ENCODE assay signal across 8 cellular contexts in the genomic region with DNA sequence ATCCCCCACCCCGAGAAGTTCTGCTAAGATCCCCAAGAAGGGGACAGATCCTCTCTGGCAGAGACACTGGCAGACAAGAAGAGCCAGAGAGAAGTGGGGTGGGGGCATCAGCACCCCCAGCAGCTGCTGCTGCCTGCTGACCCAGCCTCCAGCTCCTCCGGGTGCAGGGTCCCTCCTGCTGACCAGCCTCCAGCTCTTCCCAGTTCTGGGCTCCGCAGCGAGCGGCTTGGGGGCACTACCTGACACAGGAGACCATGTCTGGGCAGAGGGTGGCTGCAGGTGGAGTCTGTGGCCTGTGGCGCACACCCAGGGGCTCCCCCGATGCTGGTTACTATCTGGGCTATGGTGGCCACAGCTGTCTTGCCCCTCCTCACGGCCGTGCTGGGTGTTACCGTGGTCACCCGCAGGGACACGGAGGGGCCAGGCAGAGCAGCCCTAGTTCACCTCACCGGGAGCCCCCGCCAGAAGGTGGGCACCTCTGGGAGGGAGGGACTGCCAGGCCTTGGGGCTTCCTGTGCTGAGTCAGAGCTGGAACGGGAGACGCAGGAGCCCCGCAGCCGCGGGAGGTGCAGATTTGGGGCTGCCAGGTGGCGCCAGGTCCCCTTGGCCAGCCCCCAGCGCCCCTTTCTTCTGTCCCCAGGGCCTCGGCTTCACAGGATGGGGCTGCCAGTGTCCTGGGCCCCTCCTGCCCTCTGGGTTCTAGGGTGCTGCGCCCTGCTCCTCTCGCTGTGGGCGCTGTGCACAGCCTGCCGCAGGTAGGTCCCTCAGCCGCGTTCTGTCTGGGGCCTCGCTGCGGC. TPM values are rescaled to one million over a fixed set of nuclear protein-coding genes. Genes with fewer than 3 reads are reported as not detected.
DNase-seq lines count a peak whose midpoint lies in the region; ATAC-seq and TF ChIP-seq lines count a peak whose summit lies in the region.

No MANE protein-coding gene starts in this region.

- H3K9me3 Mint-ChIP-seq in activated naive CD8-positive, alpha-beta T cell treated with anti-CD3 and anti-CD28 coated beads, Interleukin-2, amount 10 ng/mL, durations not matched to agents 7 days and 5 days = no peaks in the 10 kb centered on the region

- POLR2A ChIA-PET in GM10248 (lab: Yijun Ruan, JAX) = interaction anchor here (0.7 kb wide), 1 partner anchor 48 kb away, joined by 5 read pairs; no protein-coding TSS in a partner anchor
- POLR2A ChIA-PET in activated naive CD8-positive, alpha-beta T cell treated with anti-CD3 and anti-CD28 coated beads, Interleukin-2, amount 10 ng/mL, durations not matched to agents 7 days and 5 days (lab: Charles Lee) = interaction anchor here (1.0 to 6.4 kb wide), 12 partner anchors 9 to 199 kb away, joined by 3 to 98 read pairs (median 4); a partner anchor contains a TSS

- H3K4me1 ChIP-seq in Peyer's patch (peaks cover 0 to 53% (median 35%) of the 10 kb centered on the region in 4 donors), osteoblast (ENCODE audit: insufficient read depth, low read length) (peaks cover 9% of the 10 kb centered on the region)

- H3K36me3 ChIP-seq in Peyer's patch = peaks cover 0 to 39% (median 0%) of the 10 kb centered on the region in 3 donors
- H3K36me3 ChIP-seq in osteoblast (ENCODE audit: insufficient read depth, low read length) = peaks cover 16% of the 10 kb centered on the region

- H3K4me3 ChIP-seq in Peyer's patch (peak overlapping the region; percentile 43 to 74 (median 58)), osteoblast (ENCODE audit: insufficient read depth, low read length) (no peak overlapping the region)

- H3K4me1 Mint-ChIP-seq in activated naive CD8-positive, alpha-beta T cell treated with anti-CD3 and anti-CD28 coated beads, Interleukin-2, amount 10 ng/mL, durations not matched to agents 7 days and 5 days = peaks cover 14% of the 10 kb centered on the region

- H4K20me1 ChIP-seq in osteoblast (ENCODE audit: insufficient read depth, low read length) = peaks cover 33% of the 10 kb centered on the region

- H3K9me3 ChIP-seq in Peyer's patch = no peaks in the 10 kb centered on the region
- no peaks in the 10 kb centered on the region for H3K9me3 ChIP-seq in osteoblast (ENCODE audit: low read depth, low read length)

- CTCF ChIA-PET in GM10248 (lab: Yijun Ruan, JAX) = interaction anchor here (0.6 to 4.6 kb wide), 4 partner anchors 27 to 128 kb away, joined by 3 to 16 read pairs (median 4); a partner anchor contains a TSS

- ATAC-seq in activated naive CD8-positive, alpha-beta T cell treated with anti-CD3 and anti-CD28 coated beads, Interleukin-2, amount 10 ng/mL, durations not matched to agents 7 days and 5 days (ENCODE audit: low read depth) = peak; percentile 21
- ATAC-seq in HG03342 (IDR thresholded peaks at IDR 0.05; ENCODE audit: unreplicated experiment) = no peak

- no peak for TF ChIP-seq POLR2A in Peyer's patch (IDR thresholded peaks at IDR 0.05)

- no peaks in the 10 kb centered on the region for H3K27me3 Mint-ChIP-seq in activated naive CD8-positive, alpha-beta T cell treated with anti-CD3 and anti-CD28 coated beads, Interleukin-2, amount 10 ng/mL, durations not matched to agents 7 days and 5 days

- H3K27me3 ChIP-seq in Peyer's patch (no peaks in the 10 kb centered on the region), osteoblast (ENCODE audit: insufficient read depth, low read length) (no peaks in the 10 kb centered on the region)

- DNase-seq in GM10248 (ENCODE audit: extremely low spot score) (peak; percentile 47), Peyer's patch (peak; percentile 61 to 73 (median 69)), osteoblast (ENCODE audit: insufficient read length, low spot score, missing footprints) (peak; percentile 91), SKM-1 treated with dmso at 0.1 percent for 144 hours (lab: John Stamatoyannopoulos, UW; ENCODE audit: unreplicated experiment) (no peak), AG08396 (ENCODE audit: low spot score) (no peak), DMS114 treated with DMSO at 0.1 percent for 48 hours (lab: John Stamatoyannopoulos, UW; ENCODE audit: unreplicated experiment) (no peak)
- DNase-seq in activated naive CD8-positive, alpha-beta T cell treated with anti-CD3 and anti-CD28 coated beads, Interleukin-2, amount 10 ng/mL, durations not matched to agents 7 days and 5 days = peak; percentile 81

- no peak overlapping the region for H2AFZ ChIP-seq in osteoblast (ENCODE audit: low read length)

- peaks cover 8% of the 10 kb centered on the region for H3K36me3 Mint-ChIP-seq in activated naive CD8-positive, alpha-beta T cell treated with anti-CD3 and anti-CD28 coated beads, Interleukin-2, amount 10 ng/mL, durations not matched to agents 7 days and 5 days

- no peak for TF ChIP-seq CTCF in GM10248 (IDR thresholded peaks at IDR 0.05; ENCODE audit: control extremely low read depth, extremely low read depth, low read depth, missing control alignments)
- TF ChIP-seq CTCF in Peyer's patch (IDR thresholded peaks at IDR 0.05) = peak in 1 of 6 experiments; percentile 6
- TF ChIP-seq CTCF in osteoblast (IDR thresholded peaks at IDR 0.05; ENCODE audit: extremely low read depth, low read depth, low read length) = no peak

- H3K79me2 ChIP-seq in osteoblast (ENCODE audit: insufficient read depth, low read length) = peaks cover 16% of the 10 kb centered on the region

- peak overlapping the region; percentile 62 to 88 (median 68) for H3K27ac ChIP-seq in Peyer's patch
- H3K27ac ChIP-seq in osteoblast (ENCODE audit: low read depth, low read length) = no peak overlapping the region

- H3K4me2 ChIP-seq in osteoblast (ENCODE audit: insufficient read depth, low read length) = no peak overlapping the region

- H3K4me3 Mint-ChIP-seq in activated naive CD8-positive, alpha-beta T cell treated with anti-CD3 and anti-CD28 coated beads, Interleukin-2, amount 10 ng/mL, durations not matched to agents 7 days and 5 days = peak overlapping the region; percentile 88

- peak overlapping the region; percentile 95 for H3K27ac Mint-ChIP-seq in activated naive CD8-positive, alpha-beta T cell treated with anti-CD3 and anti-CD28 coated beads, Interleukin-2, amount 10 ng/mL, durations not matched to agents 7 days and 5 days

RNA-seq across cellular contexts. Expression of a gene that starts 0.6 kb away (rescaled TPM):
- 10 to 100 TPM; 32.6 to 55.3 (median 41.0) TPM for total RNA-seq in Peyer's patch
- 100 to 1,000 TPM; 144 to 159 TPM for total RNA-seq in activated naive CD8-positive, alpha-beta T cell treated with anti-CD3 and anti-CD28 coated beads, Interleukin-2, amount 10 ng/mL, durations not matched to agents 7 days and 5 days
- 1.8 and 2.9 TPM in 2 replicates for total RNA-seq in osteoblast

RNA-seq across cellular contexts. Expression of a gene that starts 2.5 kb away (rescaled TPM):
- total RNA-seq in Peyer's patch (10 to 100 TPM; 34.2 to 54.5 (median 40.4) TPM), osteoblast (27.5 and 29.5 TPM in 2 replicates)
- total RNA-seq in activated naive CD8-positive, alpha-beta T cell treated with anti-CD3 and anti-CD28 coated beads, Interleukin-2, amount 10 ng/mL, durations not matched to agents 7 days and 5 days = 100 to 1,000 TPM; 128 to 134 TPM

RNA-seq across cellular contexts. Expression of a gene that starts 29.3 kb away (rescaled TPM):
- 10 to 100 TPM; 48.9 to 67.7 (median 54.7) TPM for total RNA-seq in Peyer's patch
- 10 to 100 TPM; 43.0 to 44.5 TPM for total RNA-seq in activated naive CD8-positive, alpha-beta T cell treated with anti-CD3 and anti-CD28 coated beads, Interleukin-2, amount 10 ng/mL, durations not matched to agents 7 days and 5 days
- 15.6 and 18.8 TPM in 2 replicates for total RNA-seq in osteoblast

RNA-seq across cellular contexts. Expression of a gene that starts 29.3 kb away (rescaled TPM):
- total RNA-seq in Peyer's patch = 10 to 100 TPM; 39.1 to 67.6 (median 46.3) TPM
- 10 to 100 TPM; 68.8 to 73.1 TPM for total RNA-seq in activated naive CD8-positive, alpha-beta T cell treated with anti-CD3 and anti-CD28 coated beads, Interleukin-2, amount 10 ng/mL, durations not matched to agents 7 days and 5 days
- 21.7 and 23.0 TPM in 2 replicates for total RNA-seq in osteoblast

RNA-seq across cellular contexts. Expression of a gene that starts 40.6 kb away (rescaled TPM):
- 1 to 10 TPM in 3 of 4 donors, not detected in 1; 2.1 to 4.2 (median 2.7) TPM for total RNA-seq in Peyer's patch
- not detected for total RNA-seq in activated naive CD8-positive, alpha-beta T cell treated with anti-CD3 and anti-CD28 coated beads, Interleukin-2, amount 10 ng/mL, durations not matched to agents 7 days and 5 days
- total RNA-seq in osteoblast = 2.1 and 2.9 TPM in 2 replicates

Comparison
In these comparisons a context has a peak if more than half of its experiments do, and no peak if none do; other contexts are left out.
1. DNase-seq: peak in GM10248 (single experiment), Peyer's patch (3 of 3), activated naive CD8-positive, alpha-beta T cell treated with anti-CD3 and anti-CD28 coated beads, Interleukin-2, amount 10 ng/mL, durations not matched to agents 7 days and 5 days (single experiment) and osteoblast (single experiment); none in SKM-1 treated with dmso at 0.1 percent for 144 hours (single experiment), AG08396 (single experiment) and DMS114 treated with DMSO at 0.1 percent for 48 hours (single experiment).